In genomic region chr1:113452921-113453770, GRCh38 we compare ENCODE assay signal across 7 cellular contexts.
A peak's percentile ranks its signal among the peaks of the same experiment; 100 is the strongest.
DNase-seq lines count a peak whose midpoint lies in the region; ATAC-seq and TF ChIP-seq lines count a peak whose summit lies in the region.

No MANE protein-coding gene starts in this region.

- peak; percentile 43 for DNase-seq in EL
- DNase-seq in SW480 (ENCODE audit: low spot score), result peak; percentile 58
- peak; percentile 11 for DNase-seq in globus pallidus (ENCODE audit: low spot score)
- DNase-seq in smooth muscle cell of the brain vasculature (ENCODE audit: low read depth, low spot score), result peak; percentile 18
- DNase-seq in KG1 (lab: John Stamatoyannopoulos, UW), result no peak

- no peak for ATAC-seq in HG02642 (IDR thresholded peaks at IDR 0.05; ENCODE audit: poor library complexity, unreplicated experiment)

- TF ChIP-seq CTCF in LNCAP (IDR thresholded peaks at IDR 0.05), result peak; percentile 73
